1 cellular context compared by ENCODE assay signal in the genomic region with DNA sequence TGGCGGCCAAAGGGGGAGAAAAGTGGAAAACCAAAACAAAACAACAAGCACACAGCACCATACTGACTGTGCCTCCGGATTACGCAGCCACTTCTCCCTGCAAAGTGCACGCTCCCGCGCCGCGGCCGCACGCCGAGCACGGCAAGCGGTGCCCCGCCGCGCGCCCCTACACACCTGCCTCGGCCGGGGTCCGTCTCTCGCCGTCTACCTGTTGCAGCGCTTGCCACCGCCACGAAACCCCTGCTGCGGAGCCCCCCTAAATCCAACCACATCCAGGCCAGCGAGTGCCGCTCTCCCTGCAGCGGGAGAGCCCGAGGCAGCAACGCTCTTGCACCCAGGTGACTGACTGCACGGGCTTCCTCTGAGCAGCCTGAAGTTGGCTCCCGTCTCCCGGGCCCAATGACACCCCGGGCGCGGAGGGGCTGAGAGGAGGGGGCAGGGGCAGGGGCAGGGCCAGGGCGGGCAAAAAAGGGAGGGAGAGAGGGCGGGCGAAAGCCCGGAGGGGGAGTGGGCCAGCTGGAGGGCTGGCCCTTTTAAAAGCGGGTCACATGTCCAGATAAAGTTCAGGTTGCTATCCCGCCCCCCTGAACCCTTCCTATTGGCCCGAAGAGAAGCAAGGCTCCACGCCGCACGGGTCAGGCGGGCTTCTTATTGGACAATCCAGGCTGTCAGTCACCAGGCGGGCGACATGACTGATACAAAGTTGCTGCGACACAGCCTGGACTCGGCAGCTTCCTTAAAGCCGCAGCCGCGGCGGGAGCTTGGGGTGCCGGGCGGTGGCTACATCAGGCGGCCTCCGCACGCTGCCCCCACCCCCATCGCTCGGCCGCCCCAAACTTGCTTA.
TF ChIP-seq lines count a peak whose summit lies in the region.

A gene (minus strand): TSS at position 429 of the 844 bp plus-strand sequence.

TF ChIP-seq in K562, 482 proteins besides CTCF, POLR2A, EP300 and RAD21 (continued from another document and continues in another):
- TF ChIP-seq, protein P1, sequence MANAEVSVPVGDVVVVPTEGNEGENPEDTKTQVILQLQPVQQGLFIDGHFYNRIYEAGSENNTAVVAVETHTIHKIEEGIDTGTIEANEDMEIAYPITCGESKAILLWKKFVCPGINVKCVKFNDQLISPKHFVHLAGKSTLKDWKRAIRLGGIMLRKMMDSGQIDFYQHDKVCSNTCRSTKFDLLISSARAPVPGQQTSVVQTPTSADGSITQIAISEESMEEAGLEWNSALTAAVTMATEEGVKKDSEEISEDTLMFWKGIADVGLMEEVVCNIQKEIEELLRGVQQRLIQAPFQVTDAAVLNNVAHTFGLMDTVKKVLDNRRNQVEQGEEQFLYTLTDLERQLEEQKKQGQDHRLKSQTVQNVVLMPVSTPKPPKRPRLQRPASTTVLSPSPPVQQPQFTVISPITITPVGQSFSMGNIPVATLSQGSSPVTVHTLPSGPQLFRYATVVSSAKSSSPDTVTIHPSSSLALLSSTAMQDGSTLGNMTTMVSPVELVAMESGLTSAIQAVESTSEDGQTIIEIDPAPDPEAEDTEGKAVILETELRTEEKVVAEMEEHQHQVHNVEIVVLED (CRISPR knock-in tag; IDR thresholded peaks at IDR 0.05) = no peak
- TF ChIP-seq TBP (optimal IDR thresholded peaks at IDR 0.05; ENCODE audit: low read depth, low read length) = peak; percentile 87
- no peak for TF ChIP-seq ZSCAN29 (IDR thresholded peaks at IDR 0.05)
- peak; percentile 93 for TF ChIP-seq RBFOX2 (IDR thresholded peaks at IDR 0.05; ENCODE audit: low read depth, low read length)
- TF ChIP-seq ZFP30 (CRISPR knock-in tag; IDR thresholded peaks at IDR 0.05; ENCODE audit: borderline replicate concordance) = no peak
- TF ChIP-seq, protein P2, sequence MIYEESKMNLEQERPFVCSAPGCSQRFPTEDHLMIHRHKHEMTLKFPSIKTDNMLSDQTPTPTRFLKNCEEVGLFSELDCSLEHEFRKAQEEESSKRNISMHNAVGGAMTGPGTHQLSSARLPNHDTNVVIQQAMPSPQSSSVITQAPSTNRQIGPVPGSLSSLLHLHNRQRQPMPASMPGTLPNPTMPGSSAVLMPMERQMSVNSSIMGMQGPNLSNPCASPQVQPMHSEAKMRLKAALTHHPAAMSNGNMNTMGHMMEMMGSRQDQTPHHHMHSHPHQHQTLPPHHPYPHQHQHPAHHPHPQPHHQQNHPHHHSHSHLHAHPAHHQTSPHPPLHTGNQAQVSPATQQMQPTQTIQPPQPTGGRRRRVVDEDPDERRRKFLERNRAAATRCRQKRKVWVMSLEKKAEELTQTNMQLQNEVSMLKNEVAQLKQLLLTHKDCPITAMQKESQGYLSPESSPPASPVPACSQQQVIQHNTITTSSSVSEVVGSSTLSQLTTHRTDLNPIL (CRISPR knock-in tag; IDR thresholded peaks at IDR 0.05) = no peak
- TF ChIP-seq GABPB2 (CRISPR knock-in tag; conservative IDR thresholded peaks at IDR 0.05) = no peak
- TF ChIP-seq, protein P3, sequence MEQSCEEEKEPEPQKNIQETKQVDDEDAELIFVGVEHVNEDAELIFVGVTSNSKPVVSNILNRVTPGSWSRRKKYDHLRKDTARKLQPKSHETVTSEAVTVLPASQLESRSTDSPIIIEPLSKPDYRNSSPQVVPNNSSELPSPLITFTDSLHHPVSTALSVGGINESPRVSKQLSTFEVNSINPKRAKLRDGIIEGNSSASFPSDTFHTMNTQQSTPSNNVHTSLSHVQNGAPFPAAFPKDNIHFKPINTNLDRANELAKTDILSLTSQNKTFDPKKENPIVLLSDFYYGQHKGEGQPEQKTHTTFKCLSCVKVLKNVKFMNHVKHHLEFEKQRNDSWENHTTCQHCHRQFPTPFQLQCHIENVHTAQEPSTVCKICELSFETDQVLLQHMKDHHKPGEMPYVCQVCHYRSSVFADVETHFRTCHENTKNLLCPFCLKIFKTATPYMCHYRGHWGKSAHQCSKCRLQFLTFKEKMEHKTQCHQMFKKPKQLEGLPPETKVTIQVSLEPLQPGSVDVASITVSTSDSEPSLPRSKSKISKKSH (CRISPR knock-in tag; IDR thresholded peaks at IDR 0.05) = no peak
- no peak for TF ChIP-seq CHD4 (IDR thresholded peaks at IDR 0.05; ENCODE audit: insufficient read depth, insufficient replicate concordance, low read depth, low read length, poor library complexity, severe bottlenecking)
- TF ChIP-seq, protein P4, sequence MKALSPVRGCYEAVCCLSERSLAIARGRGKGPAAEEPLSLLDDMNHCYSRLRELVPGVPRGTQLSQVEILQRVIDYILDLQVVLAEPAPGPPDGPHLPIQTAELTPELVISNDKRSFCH (CRISPR knock-in tag; IDR thresholded peaks at IDR 0.05) = no peak
- TF ChIP-seq, protein P4 (tag; IDR thresholded peaks at IDR 0.05) = no peak
- TF ChIP-seq, protein P5, sequence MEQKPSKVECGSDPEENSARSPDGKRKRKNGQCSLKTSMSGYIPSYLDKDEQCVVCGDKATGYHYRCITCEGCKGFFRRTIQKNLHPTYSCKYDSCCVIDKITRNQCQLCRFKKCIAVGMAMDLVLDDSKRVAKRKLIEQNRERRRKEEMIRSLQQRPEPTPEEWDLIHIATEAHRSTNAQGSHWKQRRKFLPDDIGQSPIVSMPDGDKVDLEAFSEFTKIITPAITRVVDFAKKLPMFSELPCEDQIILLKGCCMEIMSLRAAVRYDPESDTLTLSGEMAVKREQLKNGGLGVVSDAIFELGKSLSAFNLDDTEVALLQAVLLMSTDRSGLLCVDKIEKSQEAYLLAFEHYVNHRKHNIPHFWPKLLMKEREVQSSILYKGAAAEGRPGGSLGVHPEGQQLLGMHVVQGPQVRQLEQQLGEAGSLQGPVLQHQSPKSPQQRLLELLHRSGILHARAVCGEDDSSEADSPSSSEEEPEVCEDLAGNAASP (IDR thresholded peaks at IDR 0.05) = no peak
- TF ChIP-seq HLTF (IDR thresholded peaks at IDR 0.05) = no peak
- TF ChIP-seq, protein P6, sequence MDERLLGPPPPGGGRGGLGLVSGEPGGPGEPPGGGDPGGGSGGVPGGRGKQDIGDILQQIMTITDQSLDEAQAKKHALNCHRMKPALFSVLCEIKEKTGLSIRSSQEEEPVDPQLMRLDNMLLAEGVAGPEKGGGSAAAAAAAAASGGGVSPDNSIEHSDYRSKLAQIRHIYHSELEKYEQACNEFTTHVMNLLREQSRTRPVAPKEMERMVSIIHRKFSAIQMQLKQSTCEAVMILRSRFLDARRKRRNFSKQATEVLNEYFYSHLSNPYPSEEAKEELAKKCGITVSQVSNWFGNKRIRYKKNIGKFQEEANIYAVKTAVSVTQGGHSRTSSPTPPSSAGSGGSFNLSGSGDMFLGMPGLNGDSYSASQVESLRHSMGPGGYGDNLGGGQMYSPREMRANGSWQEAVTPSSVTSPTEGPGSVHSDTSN (CRISPR knock-in tag; IDR thresholded peaks at IDR 0.05; ENCODE audit: low read depth) = peak; percentile 85
- TF ChIP-seq, protein P6 (tag; conservative IDR thresholded peaks at IDR 0.05; ENCODE audit: low read depth) = peak; percentile 98
- peak; percentile 70; the same call in 1 of the 2 replicates for TF ChIP-seq MTA3 (IDR thresholded peaks at IDR 0.05; ENCODE audit: borderline replicate concordance)
- no peak for TF ChIP-seq SNIP1 (IDR thresholded peaks at IDR 0.05; ENCODE audit: low read depth)
- TF ChIP-seq, protein P7, sequence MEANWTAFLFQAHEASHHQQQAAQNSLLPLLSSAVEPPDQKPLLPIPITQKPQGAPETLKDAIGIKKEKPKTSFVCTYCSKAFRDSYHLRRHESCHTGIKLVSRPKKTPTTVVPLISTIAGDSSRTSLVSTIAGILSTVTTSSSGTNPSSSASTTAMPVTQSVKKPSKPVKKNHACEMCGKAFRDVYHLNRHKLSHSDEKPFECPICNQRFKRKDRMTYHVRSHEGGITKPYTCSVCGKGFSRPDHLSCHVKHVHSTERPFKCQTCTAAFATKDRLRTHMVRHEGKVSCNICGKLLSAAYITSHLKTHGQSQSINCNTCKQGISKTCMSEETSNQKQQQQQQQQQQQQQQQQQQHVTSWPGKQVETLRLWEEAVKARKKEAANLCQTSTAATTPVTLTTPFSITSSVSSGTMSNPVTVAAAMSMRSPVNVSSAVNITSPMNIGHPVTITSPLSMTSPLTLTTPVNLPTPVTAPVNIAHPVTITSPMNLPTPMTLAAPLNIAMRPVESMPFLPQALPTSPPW (CRISPR knock-in tag; IDR thresholded peaks at IDR 0.05) = peak; percentile 93
- no peak for TF ChIP-seq ZNF77 (CRISPR knock-in tag; IDR thresholded peaks at IDR 0.05)
- no peak for TF ChIP-seq TGIF2 (CRISPR knock-in tag; IDR thresholded peaks at IDR 0.05)
- TF ChIP-seq, protein P8, sequence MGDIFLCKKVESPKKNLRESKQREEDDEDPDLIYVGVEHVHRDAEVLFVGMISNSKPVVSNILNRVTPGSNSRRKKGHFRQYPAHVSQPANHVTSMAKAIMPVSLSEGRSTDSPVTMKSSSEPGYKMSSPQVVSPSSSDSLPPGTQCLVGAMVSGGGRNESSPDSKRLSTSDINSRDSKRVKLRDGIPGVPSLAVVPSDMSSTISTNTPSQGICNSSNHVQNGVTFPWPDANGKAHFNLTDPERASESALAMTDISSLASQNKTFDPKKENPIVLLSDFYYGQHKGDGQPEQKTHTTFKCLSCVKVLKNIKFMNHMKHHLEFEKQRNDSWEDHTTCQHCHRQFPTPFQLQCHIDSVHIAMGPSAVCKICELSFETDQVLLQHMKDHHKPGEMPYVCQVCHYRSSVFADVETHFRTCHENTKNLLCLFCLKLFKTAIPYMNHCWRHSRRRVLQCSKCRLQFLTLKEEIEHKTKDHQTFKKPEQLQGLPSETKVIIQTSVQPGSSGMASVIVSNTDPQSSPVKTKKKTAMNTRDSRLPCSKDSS (IDR thresholded peaks at IDR 0.05; ENCODE audit: low read depth, partially characterized antibody) = no peak
- TF ChIP-seq, protein P9, sequence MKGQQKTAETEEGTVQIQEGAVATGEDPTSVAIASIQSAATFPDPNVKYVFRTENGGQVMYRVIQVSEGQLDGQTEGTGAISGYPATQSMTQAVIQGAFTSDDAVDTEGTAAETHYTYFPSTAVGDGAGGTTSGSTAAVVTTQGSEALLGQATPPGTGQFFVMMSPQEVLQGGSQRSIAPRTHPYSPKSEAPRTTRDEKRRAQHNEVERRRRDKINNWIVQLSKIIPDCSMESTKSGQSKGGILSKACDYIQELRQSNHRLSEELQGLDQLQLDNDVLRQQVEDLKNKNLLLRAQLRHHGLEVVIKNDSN (CRISPR knock-in tag; IDR thresholded peaks at IDR 0.05) = peak; percentile 82
- TF ChIP-seq, protein P10, sequence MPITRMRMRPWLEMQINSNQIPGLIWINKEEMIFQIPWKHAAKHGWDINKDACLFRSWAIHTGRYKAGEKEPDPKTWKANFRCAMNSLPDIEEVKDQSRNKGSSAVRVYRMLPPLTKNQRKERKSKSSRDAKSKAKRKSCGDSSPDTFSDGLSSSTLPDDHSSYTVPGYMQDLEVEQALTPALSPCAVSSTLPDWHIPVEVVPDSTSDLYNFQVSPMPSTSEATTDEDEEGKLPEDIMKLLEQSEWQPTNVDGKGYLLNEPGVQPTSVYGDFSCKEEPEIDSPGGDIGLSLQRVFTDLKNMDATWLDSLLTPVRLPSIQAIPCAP (CRISPR knock-in tag; IDR thresholded peaks at IDR 0.05; ENCODE audit: borderline replicate concordance) = no peak
- TF ChIP-seq, protein P11, sequence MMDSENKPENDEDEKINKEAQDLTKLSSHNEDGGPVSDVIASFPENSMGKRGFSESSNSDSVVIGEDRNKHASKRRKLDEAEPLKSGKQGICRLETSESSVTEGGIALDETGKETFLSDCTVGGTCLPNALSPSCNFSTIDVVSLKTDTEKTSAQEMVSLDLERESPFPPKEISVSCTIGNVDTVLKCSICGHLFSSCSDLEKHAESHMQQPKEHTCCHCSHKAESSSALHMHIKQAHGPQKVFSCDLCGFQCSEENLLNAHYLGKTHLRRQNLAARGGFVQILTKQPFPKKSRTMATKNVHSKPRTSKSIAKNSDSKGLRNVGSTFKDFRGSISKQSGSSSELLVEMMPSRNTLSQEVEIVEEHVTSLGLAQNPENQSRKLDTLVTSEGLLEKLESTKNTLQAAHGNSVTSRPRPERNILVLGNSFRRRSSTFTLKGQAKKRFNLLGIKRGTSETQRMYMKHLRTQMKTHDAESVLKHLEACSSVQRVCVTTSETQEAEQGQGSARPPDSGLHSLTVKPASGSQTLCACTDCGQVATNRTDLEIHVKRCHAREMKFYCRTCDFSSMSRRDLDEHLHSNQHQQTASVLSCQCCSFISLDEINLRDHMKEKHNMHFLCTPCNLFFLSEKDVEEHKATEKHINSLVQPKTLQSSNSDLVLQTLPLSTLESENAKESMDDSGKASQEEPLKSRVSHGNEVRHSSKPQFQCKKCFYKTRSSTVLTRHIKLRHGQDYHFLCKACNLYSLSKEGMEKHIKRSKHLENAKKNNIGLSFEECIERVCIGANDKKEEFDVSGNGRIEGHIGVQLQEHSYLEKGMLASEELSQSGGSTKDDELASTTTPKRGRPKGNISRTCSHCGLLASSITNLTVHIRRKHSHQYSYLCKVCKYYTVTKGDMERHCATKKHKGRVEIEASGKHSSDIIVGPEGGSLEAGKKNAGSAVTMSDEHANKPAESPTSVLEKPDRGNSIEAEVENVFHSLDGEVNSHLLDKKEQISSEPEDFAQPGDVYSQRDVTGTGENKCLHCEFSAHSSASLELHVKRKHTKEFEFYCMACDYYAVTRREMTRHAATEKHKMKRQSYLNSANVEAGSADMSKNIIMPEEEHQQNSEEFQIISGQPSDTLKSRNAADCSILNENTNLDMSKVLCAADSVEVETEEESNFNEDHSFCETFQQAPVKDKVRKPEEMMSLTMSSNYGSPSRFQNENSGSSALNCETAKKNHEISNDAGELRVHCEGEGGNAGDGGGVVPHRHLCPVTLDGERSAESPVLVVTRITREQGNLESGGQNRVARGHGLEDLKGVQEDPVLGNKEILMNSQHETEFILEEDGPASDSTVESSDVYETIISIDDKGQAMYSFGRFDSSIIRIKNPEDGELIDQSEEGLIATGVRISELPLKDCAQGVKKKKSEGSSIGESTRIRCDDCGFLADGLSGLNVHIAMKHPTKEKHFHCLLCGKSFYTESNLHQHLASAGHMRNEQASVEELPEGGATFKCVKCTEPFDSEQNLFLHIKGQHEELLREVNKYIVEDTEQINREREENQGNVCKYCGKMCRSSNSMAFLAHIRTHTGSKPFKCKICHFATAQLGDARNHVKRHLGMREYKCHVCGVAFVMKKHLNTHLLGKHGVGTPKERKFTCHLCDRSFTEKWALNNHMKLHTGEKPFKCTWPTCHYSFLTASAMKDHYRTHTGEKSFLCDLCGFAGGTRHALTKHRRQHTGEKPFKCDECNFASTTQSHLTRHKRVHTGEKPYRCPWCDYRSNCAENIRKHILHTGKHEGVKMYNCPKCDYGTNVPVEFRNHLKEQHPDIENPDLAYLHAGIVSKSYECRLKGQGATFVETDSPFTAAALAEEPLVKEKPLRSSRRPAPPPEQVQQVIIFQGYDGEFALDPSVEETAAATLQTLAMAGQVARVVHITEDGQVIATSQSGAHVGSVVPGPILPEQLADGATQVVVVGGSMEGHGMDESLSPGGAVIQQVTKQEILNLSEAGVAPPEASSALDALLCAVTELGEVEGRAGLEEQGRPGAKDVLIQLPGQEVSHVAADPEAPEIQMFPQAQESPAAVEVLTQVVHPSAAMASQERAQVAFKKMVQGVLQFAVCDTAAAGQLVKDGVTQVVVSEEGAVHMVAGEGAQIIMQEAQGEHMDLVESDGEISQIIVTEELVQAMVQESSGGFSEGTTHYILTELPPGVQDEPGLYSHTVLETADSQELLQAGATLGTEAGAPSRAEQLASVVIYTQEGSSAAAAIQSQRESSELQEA (IDR thresholded peaks at IDR 0.05; ENCODE audit: low read depth) = no peak
